8 cellular contexts compared by ENCODE assay signal in genomic region chr2:32010670-32011565, GRCh38. TPM values are rescaled to one million over a fixed set of nuclear protein-coding genes. Genes with fewer than 3 reads are reported as not detected.
DNase-seq lines count a peak whose midpoint lies in the region; ATAC-seq and TF ChIP-seq lines count a peak whose summit lies in the region.

Gene MEMO1 (minus strand): TSS chr2:32011008. CDS start chr2:32010247, 761 bp downstream.

- peaks cover 12 to 52% (median 44%) of the 10 kb centered on the region in 6 donors for H3K4me1 ChIP-seq in spleen

- peak; percentile 61 for ATAC-seq in GM19035 (IDR thresholded peaks at IDR 0.05; ENCODE audit: unreplicated experiment)
- ATAC-seq in HG03342 (IDR thresholded peaks at IDR 0.05; ENCODE audit: unreplicated experiment) = peak; percentile 58

- intact Hi-C loops in spleen (cut with DNase I; ENCODE audit: low total_unique reads) = no loop called here

- no peak for TF ChIP-seq CTCF in spleen (IDR thresholded peaks at IDR 0.05 in 8 of 11, conservative IDR thresholded peaks at IDR 0.05 in 3 of 11)

- no peaks in the 10 kb centered on the region for H3K9me3 ChIP-seq in spleen

- peak within 1 kb of the TSS; percentile 79 to 98 (median 87) for H3K4me3 ChIP-seq in spleen

- peaks cover 0 to 17% (median under 1%) of the 10 kb centered on the region in 6 donors for H3K36me3 ChIP-seq in spleen

- no peaks in the 10 kb centered on the region for H3K27me3 ChIP-seq in spleen (replicated peaks in 1 of 7)

- WGBS in spleen, 5 donors = 1% methylated on average over 23 to 56 of the region's 58 CpGs

- H3K27ac ChIP-seq in caudate nucleus (ENCODE audit: low read depth, low read length) (peak within 1 kb of the TSS; percentile 82), spleen (peak within 1 kb of the TSS; percentile 92 to 99 (median 96))

- DNase-seq in AG20443 (ENCODE audit: low spot score) = peak; percentile 97
- peak; percentile 85 for DNase-seq in NCI-H345 treated with DMSO at 0.1 percent for 48 hours (lab: John Stamatoyannopoulos, UW; ENCODE audit: unreplicated experiment)
- peak; percentile 77 to 88 (median 82) for DNase-seq in activated CD4-positive, CD25-positive, alpha-beta regulatory T cell (lab: John Stamatoyannopoulos, UW)
- peak; percentile 44 to 94 (median 88) for DNase-seq in caudate nucleus (lab: John Stamatoyannopoulos, UW)
- peak; percentile 90 for DNase-seq in inferior parietal cortex (ENCODE audit: extremely low spot score)
- peak; percentile 99 for DNase-seq in spleen

- peak in 2 of 3 donors; percentile 67 to 86 for TF ChIP-seq POLR2A in spleen (IDR thresholded peaks at IDR 0.05)

RNA-seq across cellular contexts. Expression of gene MEMO1, which starts in this region (rescaled TPM):
- total RNA-seq in spleen = 10 to 100 TPM; 26.9 to 55.7 (median 40.6) TPM
- 10 to 100 TPM; 40.2 to 46.1 (median 43.5) TPM for polyA plus RNA-seq in spleen

Comparison
In these comparisons a context has a peak if more than half of its experiments do, and no peak if none do; other contexts are left out.
1. Peak in every context shown above with its lines: DNase-seq, ATAC-seq, H3K4me3 ChIP-seq and H3K27ac ChIP-seq.